13 cellular contexts compared by ENCODE assay signal in the genomic region with DNA sequence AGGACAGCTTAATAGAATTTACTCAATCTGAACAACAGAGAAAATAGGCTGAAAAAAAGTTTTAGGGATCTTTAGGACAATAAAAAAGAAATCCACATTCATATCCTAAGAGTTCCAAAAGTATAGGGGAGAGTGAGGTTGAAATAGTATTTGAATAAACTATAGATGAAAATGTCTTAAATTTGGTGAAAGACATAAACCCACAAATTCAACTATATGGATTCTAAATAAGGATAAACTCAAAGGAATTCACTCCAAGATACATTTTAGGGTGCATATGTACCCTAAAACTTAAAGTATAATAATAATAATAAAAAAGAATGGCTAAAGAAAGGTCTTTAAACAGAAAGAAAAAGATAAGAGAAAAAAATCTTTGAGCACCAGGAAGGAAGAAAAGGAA.
"Had no signal": no experiment of that assay in that cellular context is flagged by ENCODE, and none has a peak within 500 bp of the region (broad histone marks: within the 10 kb centered on the region; RNA-seq: fewer than 3 reads in every experiment).

No MANE protein-coding gene starts in this region.

- H3K4me1 ChIP-seq: colonic mucosa, esophagus muscularis mucosa, esophagus squamous epithelium, foreskin keratinocyte, gastrocnemius medialis, gastroesophageal sphincter, heart left ventricle, heart right ventricle had no signal

- ATAC-seq: effector memory CD8-positive, alpha-beta T cell; esophagus mucosa; foreskin keratinocyte; gastrocnemius medialis; gastroesophageal sphincter; heart left ventricle; heart right ventricle had no signal

- H3K4me3 ChIP-seq: colonic mucosa, coronary artery, dorsolateral prefrontal cortex, esophagus muscularis mucosa, esophagus squamous epithelium, gastrocnemius medialis, gastroesophageal sphincter, heart left ventricle, heart right ventricle had no signal

- H3K36me3 ChIP-seq: colonic mucosa, esophagus muscularis mucosa, esophagus squamous epithelium, gastrocnemius medialis, gastroesophageal sphincter, heart left ventricle, heart right ventricle had no signal

- H3K9me3 ChIP-seq: colonic mucosa, esophagus muscularis mucosa, esophagus squamous epithelium, gastrocnemius medialis, gastroesophageal sphincter, heart right ventricle had no signal

- H3K27ac ChIP-seq: colonic mucosa, coronary artery, dorsolateral prefrontal cortex, epithelial cell of prostate, esophagus muscularis mucosa, esophagus squamous epithelium, foreskin keratinocyte, gastrocnemius medialis, gastroesophageal sphincter, heart left ventricle, heart right ventricle had no signal
